ENCODE assay signal across 16 cellular contexts in the genomic region with DNA sequence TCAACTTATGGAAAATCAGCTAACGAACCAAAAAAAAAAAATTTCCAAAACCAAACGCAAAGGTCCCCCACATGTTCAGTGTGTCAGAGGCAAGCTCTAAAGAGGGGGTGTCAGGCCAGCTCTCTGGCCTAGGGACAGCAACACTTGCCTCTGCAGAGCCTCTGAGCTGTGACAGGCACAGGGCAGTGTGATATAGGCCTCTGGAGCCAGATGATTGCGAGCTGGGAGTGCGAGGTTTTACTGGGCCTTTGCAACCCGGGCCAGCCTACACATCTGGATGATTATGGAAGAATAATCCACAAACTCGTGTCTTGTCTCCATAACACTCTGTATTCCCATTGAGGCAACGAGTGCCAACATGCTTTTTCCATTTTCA.
"Had no signal": no experiment of that assay in that cellular context is flagged by ENCODE, and none has a peak within 500 bp of the region (broad histone marks: within the 10 kb centered on the region; RNA-seq: fewer than 3 reads in every experiment).

No MANE protein-coding gene starts in this region.

- DNase-seq: activated CD4-positive, alpha-beta T cell treated with anti-CD3 and anti-CD28 coated beads, Interleukin-2, amount 10 ng/mL, durations not matched to agents 24 days and 14 days; activated CD4-positive, CD25-positive, alpha-beta regulatory T cell; activated CD8-positive, alpha-beta T cell treated with anti-CD3 and anti-CD28 coated beads, Interleukin-2, amount 10 ng/mL, durations not matched to agents 7 days and 5 days; activated naive CD4-positive, alpha-beta T cell treated with anti-CD3 and anti-CD28 coated beads for 36 hours; activated T-cell treated with anti-CD3 and anti-CD28 coated beads, Interleukin-2, amount 50 U/mL, for 24 hours; effector memory CD8-positive, alpha-beta T cell; lower lobe of right lung; occipital lobe; stimulated activated CD4-positive, alpha-beta T cell treated with anti-CD3 and anti-CD28 coated beads, Interleukin-12 subunit alpha, Interleukin-12 subunit beta, amount 100 ng/mL, for 4 hours; stimulated activated CD4-positive, alpha-beta T cell treated with anti-CD3 and anti-CD28 coated beads, Interleukin-1b, Interleukin-23, amount 100 ng/mL, for 48 hours; stimulated activated naive CD4-positive, alpha-beta T cell treated with Interleukin-2 at 50 U/mL for 16 hours; uterus had no signal

- H3K36me3 ChIP-seq: ascending aorta, lower lobe of right lung, tibial nerve, uterus had no signal

- ATAC-seq: activated CD8-positive, alpha-beta T cell treated with anti-CD3 and anti-CD28 coated beads, Interleukin-2, amount 10 ng/mL, durations not matched to agents 7 days and 5 days; effector memory CD8-positive, alpha-beta T cell; lower lobe of right lung; sciatic nerve had no signal

- FAIRE-seq: bronchial epithelial cell had no signal

- H3K27ac ChIP-seq: ascending aorta, lower lobe of right lung, tibial nerve, uterus had no signal

- H3K4me3 ChIP-seq: ascending aorta, lower lobe of right lung, tibial nerve, uterus had no signal

- H3K27me3 ChIP-seq: ascending aorta, tibial nerve, uterus had no signal

- H3K4me1 ChIP-seq: ascending aorta, lower lobe of right lung, tibial nerve, uterus had no signal

- H3K9me3 ChIP-seq: ascending aorta, lower lobe of right lung, uterus had no signal
